ENCODE assay signal across 15 cellular contexts in genomic region chr2:20758997-20759396, GRCh38.
DNase-seq lines count a peak whose midpoint lies in the region; ATAC-seq and TF ChIP-seq lines count a peak whose summit lies in the region.
"Had no signal": no experiment of that assay in that cellular context is flagged by ENCODE, and none has a peak within 500 bp of the region (broad histone marks: within the 10 kb centered on the region; RNA-seq: fewer than 3 reads in every experiment).

No MANE protein-coding gene starts in this region.

- H3K4me3 ChIP-seq in mammary epithelial cell (replicated peaks in 1 of 3; ENCODE audit: insufficient read depth in 1 of 3, low read depth in 2 of 3, low read length in 3 of 3) (no peak overlapping the region), uterus (no peak overlapping the region)
- H3K4me3 ChIP-seq: adrenal gland, ovary, skin epidermis had no signal

- H3K27ac Mint-ChIP-seq in stimulated activated naive CD8-positive, alpha-beta T cell treated with anti-CD3 and anti-CD28 coated beads, Interleukin-15, amount 100 ng/mL, for 72 hours, result no peak overlapping the region
- no peak overlapping the region for H3K27ac Mint-ChIP-seq in CD14-positive monocyte

- CTCF ChIA-PET in mammary epithelial cell (lab: Charles Lee; ENCODE audit: low non-redundant PET), result no interaction called here

- no peak overlapping the region for H3K4me3 Mint-ChIP-seq in stimulated activated naive CD8-positive, alpha-beta T cell treated with anti-CD3 and anti-CD28 coated beads, Interleukin-15, amount 100 ng/mL, for 72 hours
- H3K4me3 Mint-ChIP-seq in CD14-positive monocyte, result no peak overlapping the region
- H3K4me3 Mint-ChIP-seq: activated T-cell treated with anti-CD3 and anti-CD28 coated beads, Interleukin-2, amount 50 U/mL, for 4 hours had no signal

- H3K36me3 Mint-ChIP-seq in CD14-positive monocyte, result peaks cover 7 to 17% of the 10 kb centered on the region in 2 donors

- dilution Hi-C loops in mammary epithelial cell (cut with HindIII; ENCODE audit: low sequenced_read_pairs), result no loop called here

- in situ Hi-C loops in mammary epithelial cell (cut with MboI; ENCODE audit: low sequenced_read_pairs in 2 of 2), result no loop called here

- 100% methylated on average over 1 of the region's 1 CpG for WGBS in mammary epithelial cell (ENCODE audit: low coverage, missing lambda C conversion rate)

- H3K4me1 ChIP-seq in mammary epithelial cell (ENCODE audit: insufficient read depth, low read length), result no peaks in the 10 kb centered on the region
- no peaks in the 10 kb centered on the region for H3K4me1 ChIP-seq in uterus

- H3K79me2 ChIP-seq in mammary epithelial cell (ENCODE audit: insufficient read depth, low read length), result no peaks in the 10 kb centered on the region

- H3K4me1 Mint-ChIP-seq in stimulated activated naive CD8-positive, alpha-beta T cell treated with anti-CD3 and anti-CD28 coated beads, Interleukin-15, amount 100 ng/mL, for 72 hours, result peaks cover 11% of the 10 kb centered on the region
- H3K4me1 Mint-ChIP-seq in CD14-positive monocyte, result no peaks in the 10 kb centered on the region

- no TSS peak for BruUV-seq in mammary epithelial cell (replicated peaks; lab: Mats Ljungman, UMichigan)

- TF ChIP-seq POLR2A in uterus (IDR thresholded peaks at IDR 0.05), result no peak

- H3K9ac ChIP-seq in mammary epithelial cell (ENCODE audit: insufficient read depth, low read length), result no peak overlapping the region

- ATAC-seq in stimulated activated naive CD8-positive, alpha-beta T cell treated with anti-CD3 and anti-CD28 coated beads, Interleukin-15, Interleukin-2, amounts not matched to agents 100 U/mL and 50 U/mL, for 24 hours, result peak; percentile 23
- ATAC-seq in stimulated activated naive CD8-positive, alpha-beta T cell treated with anti-CD3 and anti-CD28 coated beads, Interleukin-15, amount 100 ng/mL, for 72 hours, result no peak
- ATAC-seq in HG02678 (IDR thresholded peaks at IDR 0.05; ENCODE audit: unreplicated experiment) (peak; percentile 88), HG03342 (IDR thresholded peaks at IDR 0.05; ENCODE audit: unreplicated experiment) (peak; percentile 93), GM19035 (IDR thresholded peaks at IDR 0.05; ENCODE audit: unreplicated experiment) (no peak)
- ATAC-seq: activated T-cell treated with anti-CD3 and anti-CD28 coated beads, Interleukin-2, amount 50 U/mL, for 4 hours had no signal

- TF ChIP-seq CTCF in mammary epithelial cell (conservative IDR thresholded peaks at IDR 0.05 in 1 of 2, IDR thresholded peaks at IDR 0.05 in 1 of 2; ENCODE audit: extremely low read depth in 1 of 2, insufficient read depth in 1 of 2, low read depth in 1 of 2, low read length in 2 of 2), result no peak
- no peak for TF ChIP-seq CTCF in CD14-positive monocyte (IDR thresholded peaks at IDR 0.05)
- no peak for TF ChIP-seq CTCF in uterus (IDR thresholded peaks at IDR 0.05)

- intact Hi-C loops in mammary epithelial cell (cut with micrococcal nuclease), result loop anchor here (5.0 kb wide), 1 partner anchor 97 kb away; no protein-coding TSS in a partner anchor
- intact Hi-C loops in CD14-positive monocyte (cut with micrococcal nuclease), result no loop called here
- intact Hi-C loops in uterus (cut with DNase I; ENCODE audit: low total_unique reads), result no loop called here

- H3K9me3 Mint-ChIP-seq in stimulated activated naive CD8-positive, alpha-beta T cell treated with anti-CD3 and anti-CD28 coated beads, Interleukin-15, amount 100 ng/mL, for 72 hours, result peaks cover 0 to 4% of the 10 kb centered on the region in 2 donors
- peaks cover 0 to 7% (median 0%) of the 10 kb centered on the region in 7 donors for H3K9me3 Mint-ChIP-seq in CD14-positive monocyte
- H3K9me3 Mint-ChIP-seq: activated T-cell treated with anti-CD3 and anti-CD28 coated beads, Interleukin-2, amount 50 U/mL, for 4 hours had no signal

- no peak overlapping the region for H2AFZ ChIP-seq in mammary epithelial cell (ENCODE audit: low read depth, low read length)

- H3K27me3 ChIP-seq in mammary epithelial cell (ENCODE audit: insufficient read depth, low read length) (no peaks in the 10 kb centered on the region), uterus (no peaks in the 10 kb centered on the region)
- H3K27me3 ChIP-seq: adrenal gland, ovary had no signal

- DNase-seq in stimulated activated naive CD8-positive, alpha-beta T cell treated with anti-CD3 and anti-CD28 coated beads, Interleukin-15, Interleukin-2, amounts not matched to agents 100 U/mL and 50 U/mL, for 24 hours, result no peak
- DNase-seq in stimulated activated naive CD8-positive, alpha-beta T cell treated with anti-CD3 and anti-CD28 coated beads, Interleukin-15, amount 100 ng/mL, for 72 hours, result no peak
- DNase-seq in mammary epithelial cell, result no peak
- DNase-seq in CD14-positive monocyte (ENCODE audit: low spot score), result no peak
- DNase-seq in uterus, result no peak
- DNase-seq: activated T-cell treated with anti-CD3 and anti-CD28 coated beads, Interleukin-2, amount 50 U/mL, for 4 hours; adrenal gland; head of caudate nucleus; NCI-H1930; NCI-H526 treated with DMSO at 0.1 percent for 48 hours; ovary had no signal

- no peak overlapping the region for H3K4me2 ChIP-seq in mammary epithelial cell (ENCODE audit: insufficient read depth, low read depth, low read length)

- no peak overlapping the region for H3K27ac ChIP-seq in mammary epithelial cell (ENCODE audit: insufficient read depth, low read depth, low read length)
- H3K27ac ChIP-seq in uterus, result no peak overlapping the region
- H3K27ac ChIP-seq: adrenal gland, ovary, skin epidermis had no signal

- no peaks in the 10 kb centered on the region for H3K36me3 ChIP-seq in mammary epithelial cell (ENCODE audit: insufficient read depth, low read length)
- no peaks in the 10 kb centered on the region for H3K36me3 ChIP-seq in uterus
- H3K36me3 ChIP-seq: adrenal gland, ovary had no signal

- H3K9me3 ChIP-seq in mammary epithelial cell (replicated peaks; ENCODE audit: insufficient read depth, low read length) (no peaks in the 10 kb centered on the region), uterus (no peaks in the 10 kb centered on the region)
- H3K9me3 ChIP-seq: ovary had no signal

- H4K20me1 ChIP-seq in mammary epithelial cell (ENCODE audit: insufficient read depth, low read length), result no peaks in the 10 kb centered on the region

- no peaks in the 10 kb centered on the region for H3K27me3 Mint-ChIP-seq in stimulated activated naive CD8-positive, alpha-beta T cell treated with anti-CD3 and anti-CD28 coated beads, Interleukin-15, amount 100 ng/mL, for 72 hours
- no peaks in the 10 kb centered on the region for H3K27me3 Mint-ChIP-seq in CD14-positive monocyte (ENCODE audit: low read depth in 3 of 3)

Comparison
In these comparisons a context has a peak if more than half of its experiments do, and no peak if none do; other contexts are left out.
1. ATAC-seq: peak in stimulated activated naive CD8-positive, alpha-beta T cell treated with anti-CD3 and anti-CD28 coated beads, Interleukin-15, Interleukin-2, amounts not matched to agents 100 U/mL and 50 U/mL, for 24 hours (single experiment), HG02678 (single experiment) and HG03342 (single experiment); none in stimulated activated naive CD8-positive, alpha-beta T cell treated with anti-CD3 and anti-CD28 coated beads, Interleukin-15, amount 100 ng/mL, for 72 hours (single experiment) and GM19035 (single experiment).